ENCODE assay signal across 8 cellular contexts in genomic region chr18:31241900-31242409, GRCh38.
DNase-seq lines count a peak whose midpoint lies in the region; ATAC-seq and TF ChIP-seq lines count a peak whose summit lies in the region.

No MANE protein-coding gene starts in this region.

- H3K4me3 ChIP-seq in brain microvascular endothelial cell (ENCODE audit: low read depth, low read length) = no peak overlapping the region

- in situ Hi-C loops in brain microvascular endothelial cell (cut with HindIII; ENCODE audit: low pct_ligation_motif_present, low sequenced_read_pairs) = no loop called here

- DNase-seq in HPDE6-E6E7 (ENCODE audit: extremely low spot score) (peak; percentile 86), brain microvascular endothelial cell (no peak), neural crest cell (ENCODE audit: low read depth, low spot score) (peak; percentile 65), substantia nigra (lab: John Stamatoyannopoulos, UW) (no peak), NOMO-1 treated with DMSO at 0.1 percent for 48 hours (lab: John Stamatoyannopoulos, UW; ENCODE audit: unreplicated experiment) (no peak), NCI-H1436 treated with DMSO at 0.1 percent for 48 hours (lab: John Stamatoyannopoulos, UW) (no peak)

- H3K9me3 Mint-ChIP-seq in neural crest cell = no peaks in the 10 kb centered on the region

- no peaks in the 10 kb centered on the region for H3K27me3 Mint-ChIP-seq in neural crest cell (ENCODE audit: low read depth)

- no peaks in the 10 kb centered on the region for H3K36me3 Mint-ChIP-seq in neural crest cell (ENCODE audit: low read depth)

- H3K27ac ChIP-seq in brain microvascular endothelial cell (no peak overlapping the region), substantia nigra (ENCODE audit: low read depth, low read length, poor library complexity, severe bottlenecking) (no peak overlapping the region)

- no peak overlapping the region for H3K27ac Mint-ChIP-seq in neural crest cell (ENCODE audit: unreplicated experiment)

- peak; percentile 51 for ATAC-seq in GM18508 (IDR thresholded peaks at IDR 0.05; ENCODE audit: insufficient read depth, unreplicated experiment)
- no peak for ATAC-seq in GM21390 (IDR thresholded peaks at IDR 0.05; ENCODE audit: unreplicated experiment)

- no peaks in the 10 kb centered on the region for H3K27me3 ChIP-seq in brain microvascular endothelial cell (replicated peaks)

- peak overlapping the region; percentile 64 for H3K4me3 Mint-ChIP-seq in neural crest cell

- no peaks in the 10 kb centered on the region for H3K36me3 ChIP-seq in brain microvascular endothelial cell (replicated peaks)

- peak; percentile 88 for TF ChIP-seq CTCF in brain microvascular endothelial cell (IDR thresholded peaks at IDR 0.05; ENCODE audit: low read depth, low read length, missing control alignments)
- peak; percentile 86 for TF ChIP-seq CTCF in neural crest cell (conservative IDR thresholded peaks at IDR 0.05)

- H3K4me1 Mint-ChIP-seq in neural crest cell = peaks cover 51% of the 10 kb centered on the region

Comparison
In these comparisons a context has a peak if more than half of its experiments do, and no peak if none do; other contexts are left out.
1. DNase-seq: peak in HPDE6-E6E7 (single experiment) and neural crest cell (single experiment); none in brain microvascular endothelial cell (single experiment), substantia nigra (0 of 49), NOMO-1 treated with DMSO at 0.1 percent for 48 hours (single experiment) and NCI-H1436 treated with DMSO at 0.1 percent for 48 hours (single experiment).